9 cellular contexts compared by ENCODE assay signal in genomic region chr9:109251080-109251775, GRCh38.
A peak's percentile ranks its signal among the peaks of the same experiment; 100 is the strongest.
DNase-seq lines count a peak whose midpoint lies in the region; ATAC-seq and TF ChIP-seq lines count a peak whose summit lies in the region.
"Had no signal": no experiment of that assay in that cellular context is flagged by ENCODE, and none has a peak within 500 bp of the region (broad histone marks: within the 10 kb centered on the region; RNA-seq: fewer than 3 reads in every experiment).

No MANE protein-coding gene starts in this region.

- H3K27me3 Mint-ChIP-seq in endodermal cell (ENCODE audit: insufficient read depth) = no peaks in the 10 kb centered on the region

- H4K20me1 ChIP-seq in HCT116 (ENCODE audit: insufficient read depth) = no peaks in the 10 kb centered on the region

- RAD21 ChIA-PET in HCT116 (lab: Charles Lee; ENCODE audit: low non-redundant PET in 1 of 2, low total read pairs in 2 of 2, uncharacterized antibody in 2 of 2, unreplicated experiment in 2 of 2) = no interaction called here

- ATAC-seq in HCT116 (peak; percentile 69), HG03139 (IDR thresholded peaks at IDR 0.05; ENCODE audit: unreplicated experiment) (no peak)
- ATAC-seq: GM12878 had no signal

- no peak overlapping the region for H3K4me3 Mint-ChIP-seq in endodermal cell

- no peak for TF ChIP-seq CTCF in HCT116 (IDR thresholded peaks at IDR 0.05 in 2 of 3, conservative IDR thresholded peaks at IDR 0.05 in 1 of 3; ENCODE audit: borderline replicate concordance in 1 of 3, insufficient read depth in 1 of 3, low read depth in 2 of 3, low read length in 2 of 3)
- no peak for TF ChIP-seq CTCF in endodermal cell (conservative IDR thresholded peaks at IDR 0.05)

- peak overlapping the region; percentile 55 for H3K4me2 ChIP-seq in HCT116 (ENCODE audit: low read length)

- no peaks in the 10 kb centered on the region for H3K9me3 ChIP-seq in HCT116 (ENCODE audit: control insufficient read depth in 1 of 2, insufficient read depth in 1 of 2, low read depth in 1 of 2, low read length in 2 of 2)
- H3K9me3 ChIP-seq in endodermal cell (ENCODE audit: control insufficient read depth, low read length) = no peaks in the 10 kb centered on the region

- H3K27me3 ChIP-seq in HCT116 (ENCODE audit: insufficient read depth, low read length) (no peaks in the 10 kb centered on the region), endodermal cell (ENCODE audit: control insufficient read depth, insufficient read depth, low read length, poor library complexity, severe bottlenecking) (no peaks in the 10 kb centered on the region)

- H3K4me3 ChIP-seq in HCT116 (replicated peaks in 1 of 2; ENCODE audit: low read depth in 1 of 2, low read length in 2 of 2) (no peak overlapping the region), endodermal cell (ENCODE audit: low read length) (no peak overlapping the region)
- H3K4me3 ChIP-seq: GM12878 had no signal

- no peak for TF ChIP-seq RAD21 in HCT116 (IDR thresholded peaks at IDR 0.05; ENCODE audit: low read depth)

- H3K4me1 ChIP-seq in HCT116 (ENCODE audit: control insufficient read depth in 1 of 2, insufficient read depth in 2 of 2, low read length in 2 of 2) (peaks cover 19 to 56% of the 10 kb centered on the region in 2 experiments), endodermal cell (ENCODE audit: control insufficient read depth, insufficient read depth, low read length) (no peaks in the 10 kb centered on the region)

- H3K36me3 ChIP-seq in HCT116 (ENCODE audit: control insufficient read depth in 1 of 2, insufficient read depth in 2 of 2, low read length in 2 of 2) = no peaks in the 10 kb centered on the region; a peak in 1 of 4 replicates
- no peaks in the 10 kb centered on the region for H3K36me3 ChIP-seq in endodermal cell (ENCODE audit: control insufficient read depth, insufficient read depth, low read length)

- no peaks in the 10 kb centered on the region for H3K4me1 Mint-ChIP-seq in endodermal cell

- H3K36me3 Mint-ChIP-seq in endodermal cell (ENCODE audit: low read depth) = no peaks in the 10 kb centered on the region

- H2AFZ ChIP-seq in HCT116 (ENCODE audit: low read depth, low read length, poor library complexity, severe bottlenecking) = no peak overlapping the region

- H3K9ac ChIP-seq in HCT116 (ENCODE audit: low read length) (peak overlapping the region; percentile 22; the same call in 1 of the 2 replicates), endodermal cell (ENCODE audit: extremely low read depth, low read length, poor library complexity, severe bottlenecking) (no peak overlapping the region)

- POLR2A ChIA-PET in HCT116 (lab: Charles Lee) = no interaction called here

- H3K9me3 Mint-ChIP-seq in endodermal cell = no peaks in the 10 kb centered on the region

- CTCF ChIA-PET in HCT116 (lab: Charles Lee) = no interaction called here

- WGBS in endodermal cell (ENCODE audit: insufficient coverage in 1 of 2, insufficient read length in 1 of 2), 2 experiments = 86 to 90% methylated on average over 4 to 10 of the region's 10 CpGs

- H3K79me2 ChIP-seq in HCT116 (ENCODE audit: insufficient read depth, low read length) = no peaks in the 10 kb centered on the region

- no TSS peak for BruUV-seq in HCT116 (replicated peaks; lab: Mats Ljungman, UMichigan)

- no peaks in the 10 kb centered on the region for H3K9me2 ChIP-seq in HCT116 (ENCODE audit: insufficient read depth)

- intact Hi-C loops in HCT116 (cut with micrococcal nuclease) = no loop called here

- TF ChIP-seq POLR2A in HCT116 (IDR thresholded peaks at IDR 0.05; ENCODE audit: borderline replicate concordance, extremely low read depth, insufficient read depth, insufficient read length) = no peak

- H3K27ac Mint-ChIP-seq in endodermal cell = peak overlapping the region; percentile 4

- no peak overlapping the region for H3K27ac ChIP-seq in HCT116 (ENCODE audit: low read depth, low read length)
- H3K27ac ChIP-seq in endodermal cell (ENCODE audit: low read depth, low read length) = no peak overlapping the region

- DNase-seq in HCT116 (ENCODE audit: low read depth, low spot score) (no peak), NCI-H526 (lab: John Stamatoyannopoulos, UW) (peak; percentile 79 to 82), endodermal cell (no peak), pons (ENCODE audit: low spot score) (peak; percentile 10), NCI-H446 treated with DMSO at 0.1 percent for 48 hours (lab: John Stamatoyannopoulos, UW) (no peak), activated gamma-delta T cell (lab: John Stamatoyannopoulos, UW) (no peak)
- DNase-seq in effector CD4-positive, alpha-beta T cell = no peak

TF ChIP-seq in HCT116, 20 proteins besides CTCF, POLR2A, EP300 and RAD21:
- TF ChIP-seq JUND (IDR thresholded peaks at IDR 0.05) (0 out of 2 replicates have a peak, but pooled peaks have one; percentile 31), EGR1 (IDR thresholded peaks at IDR 0.05; ENCODE audit: low read depth) (no peak), EZH2 (IDR thresholded peaks at IDR 0.05) (no peak), ZNF274 (IDR thresholded peaks at IDR 0.05; ENCODE audit: low read depth, low read length) (no peak), MAX (IDR thresholded peaks at IDR 0.05) (0 out of 2 replicates have a peak, but pooled peaks have one; percentile 5), POLR2AphosphoS5 (IDR thresholded peaks at IDR 0.05; ENCODE audit: low read depth, low read length) (no peak)

Comparison
In these comparisons a context has a peak if more than half of its experiments do, and no peak if none do; other contexts are left out.
1. DNase-seq: peak in NCI-H526 (2 of 2) and pons (single experiment); none in HCT116 (single experiment), endodermal cell (single experiment), effector CD4-positive, alpha-beta T cell (single experiment), NCI-H446 treated with DMSO at 0.1 percent for 48 hours (single experiment) and activated gamma-delta T cell (single experiment).